ENCODE assay signal across 3 cellular contexts in genomic region chr7:74783595-74783994, GRCh38. TPM values are rescaled to one million over a fixed set of nuclear protein-coding genes. Genes with fewer than 3 reads are reported as not detected.
"Had no signal": no experiment of that assay in that cellular context is flagged by ENCODE, and none has a peak within 500 bp of the region (broad histone marks: within the 10 kb centered on the region; RNA-seq: fewer than 3 reads in every experiment).

No MANE protein-coding gene starts in this region.

RNA-seq across cellular contexts. Expression of gene NCF1, which starts 9.8 kb away (rescaled TPM):
- total RNA-seq: endothelial cell of umbilical vein, glomerular endothelial cell had no signal
- polyA plus RNA-seq: endothelial cell of umbilical vein, fibroblast of lung had no signal
